In the genomic region with DNA sequence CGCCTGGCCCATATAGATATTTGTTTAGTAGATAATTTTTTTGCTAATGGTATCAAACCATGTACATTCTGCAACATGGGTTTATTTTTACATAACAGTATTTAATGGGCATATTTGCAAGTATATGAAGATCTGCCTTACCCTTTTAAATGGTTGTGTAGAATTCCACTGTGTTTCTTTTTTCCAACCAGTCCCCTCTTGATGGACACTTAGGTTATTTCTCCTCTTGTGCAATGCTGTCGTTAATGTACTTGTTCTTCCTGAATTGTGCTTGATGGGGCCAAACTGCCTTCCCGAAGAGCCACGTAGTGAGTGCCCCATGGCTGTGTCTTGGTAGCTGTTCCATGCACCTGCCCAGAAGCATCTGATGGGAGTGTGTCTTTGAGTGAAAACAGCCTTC, we compare ENCODE assay signal across 19 cellular contexts. TPM values are rescaled to one million over a fixed set of nuclear protein-coding genes. Genes with fewer than 3 reads are reported as not detected.
DNase-seq lines count a peak whose midpoint lies in the region; TF ChIP-seq lines count a peak whose summit lies in the region.
"Had no signal": no experiment of that assay in that cellular context is flagged by ENCODE, and none has a peak within 500 bp of the region (broad histone marks: within the 10 kb centered on the region; RNA-seq: fewer than 3 reads in every experiment).

No MANE protein-coding gene starts in this region.

- H3K36me3 ChIP-seq in esophagus muscularis mucosa = no peaks in the 10 kb centered on the region
- H3K36me3 ChIP-seq in muscle layer of duodenum (ENCODE audit: control insufficient read depth in 1 of 2, insufficient read depth in 2 of 2, low read length in 2 of 2) = no peaks in the 10 kb centered on the region
- H3K36me3 ChIP-seq in stomach smooth muscle (ENCODE audit: control insufficient read depth in 2 of 2, insufficient read depth in 2 of 2, low read length in 2 of 2) = no peaks in the 10 kb centered on the region

- in situ Hi-C loops in GM13977 (cut with MboI; ENCODE audit: low pct_unique_long_range_greater_than_20kb, low sequenced_read_pairs, unreplicated experiment) = no loop called here

- intact Hi-C loops in esophagus muscularis mucosa (cut with DNase I) (loop anchor here (10.0 kb wide), 1 partner anchor 45 kb away; no protein-coding TSS in a partner anchor), MCF 10A (cut with micrococcal nuclease) (no loop called here)

- TF ChIP-seq CTCF in VCaP (conservative IDR thresholded peaks at IDR 0.05) = no peak
- no peak for TF ChIP-seq CTCF in esophagus muscularis mucosa (IDR thresholded peaks at IDR 0.05)
- no peak for TF ChIP-seq CTCF in GM13977 (IDR thresholded peaks at IDR 0.05; ENCODE audit: extremely low read depth, insufficient read depth, missing control alignments)
- no peak for TF ChIP-seq CTCF in MCF 10A (IDR thresholded peaks at IDR 0.05; ENCODE audit: unreplicated experiment)

- no peaks in the 10 kb centered on the region for H3K27me3 Mint-ChIP-seq in MCF 10A (ENCODE audit: insufficient read depth, unreplicated experiment)
- H3K27me3 Mint-ChIP-seq: CD4-positive, alpha-beta T cell had no signal

- BruUV-seq in MCF 10A (replicated peaks; lab: Mats Ljungman, UMichigan) = no TSS peak

- H3K4me3 Mint-ChIP-seq in MCF 10A (ENCODE audit: unreplicated experiment) = no peak overlapping the region
- H3K4me3 Mint-ChIP-seq: CD4-positive, alpha-beta T cell; H9 had no signal

- DNase-seq in esophagus muscularis mucosa (ENCODE audit: extremely low spot score) (no peak), GM13977 (ENCODE audit: low spot score) (no peak), MCF 10A (ENCODE audit: unreplicated experiment) (no peak)
- no peak for DNase-seq in stimulated activated CD4-positive, alpha-beta T cell treated with anti-CD3 and anti-CD28 coated beads, Interleukin-2, amount 100 ng/mL, for 48 hours
- DNase-seq: Caco-2; CD4-positive, alpha-beta T cell; DMS 273 treated with DMSO at 0.1 percent for 48 hours; DMS79 treated with DMSO at 0.1 percent for 48 hours; GM23248; H9; Karpas-422; NCI-H1417 treated with DMSO at 0.1 percent for 48 hours; NCI-H187; NCI-H69; PC-3; RPMI8226 had no signal

- no peaks in the 10 kb centered on the region for H3K9me3 Mint-ChIP-seq in MCF 10A (ENCODE audit: unreplicated experiment)
- H3K9me3 Mint-ChIP-seq: CD4-positive, alpha-beta T cell; H9 had no signal

- no peaks in the 10 kb centered on the region for H3K9me3 ChIP-seq in esophagus muscularis mucosa
- H3K9me3 ChIP-seq in muscle layer of duodenum (ENCODE audit: control insufficient read depth in 1 of 2, low read length in 2 of 2) = no peaks in the 10 kb centered on the region
- no peaks in the 10 kb centered on the region for H3K9me3 ChIP-seq in stomach smooth muscle (ENCODE audit: control insufficient read depth in 2 of 2, low read length in 2 of 2)
- H3K9me3 ChIP-seq: Caco-2 had no signal

- no peak for TF ChIP-seq EP300 in esophagus muscularis mucosa (IDR thresholded peaks at IDR 0.05)

- no peak overlapping the region for H3K27ac Mint-ChIP-seq in MCF 10A (ENCODE audit: low read depth, unreplicated experiment)
- H3K27ac Mint-ChIP-seq: CD4-positive, alpha-beta T cell; H9 had no signal

- H3K27ac ChIP-seq in VCaP = peak overlapping the region; percentile 52; the same call in 1 of the 2 replicates
- H3K27ac ChIP-seq in esophagus muscularis mucosa (replicated peaks in 1 of 4) = peak overlapping the region; percentile 50 to 79 (median 63)
- peak overlapping the region; percentile 23 for H3K27ac ChIP-seq in muscle layer of duodenum (ENCODE audit: low read length)
- peak overlapping the region; percentile 58 for H3K27ac ChIP-seq in stomach smooth muscle (ENCODE audit: low read length)
- H3K27ac ChIP-seq: GM23248 had no signal

- H3K4me1 ChIP-seq in esophagus muscularis mucosa = peaks cover 11 to 22% (median 19%) of the 10 kb centered on the region in 4 donors
- peaks cover 10 to 15% of the 10 kb centered on the region in 2 donors for H3K4me1 ChIP-seq in muscle layer of duodenum (ENCODE audit: control insufficient read depth in 1 of 2, insufficient read depth in 2 of 2, low read length in 2 of 2)
- H3K4me1 ChIP-seq in stomach smooth muscle (ENCODE audit: control insufficient read depth, insufficient read depth, low read length) = peaks cover 20% of the 10 kb centered on the region
- H3K4me1 ChIP-seq: Caco-2 had no signal

- no peaks in the 10 kb centered on the region for H3K4me1 Mint-ChIP-seq in MCF 10A (ENCODE audit: insufficient read depth, unreplicated experiment)

- no peak overlapping the region for H3K9ac ChIP-seq in stomach smooth muscle (ENCODE audit: low read length in 2 of 2)
- H3K9ac ChIP-seq: GM23248 had no signal

- H3K36me3 Mint-ChIP-seq in MCF 10A (ENCODE audit: insufficient read depth, unreplicated experiment) = no peaks in the 10 kb centered on the region

- POLR2A ChIA-PET in MCF 10A (lab: Yijun Ruan, JAX) = no interaction called here

- H3K27me3 ChIP-seq in esophagus muscularis mucosa (no peaks in the 10 kb centered on the region), muscle layer of duodenum (ENCODE audit: low read depth, low read length) (no peaks in the 10 kb centered on the region), stomach smooth muscle (ENCODE audit: control insufficient read depth in 1 of 2, insufficient read depth in 2 of 2, low read length in 2 of 2) (no peaks in the 10 kb centered on the region)

- CTCF ChIA-PET in MCF 10A (lab: Yijun Ruan, JAX) = no interaction called here

- H3K4me3 ChIP-seq in esophagus muscularis mucosa (no peak overlapping the region), muscle layer of duodenum (ENCODE audit: low read depth in 1 of 2, low read length in 2 of 2) (no peak overlapping the region), stomach smooth muscle (ENCODE audit: low read length in 2 of 2) (no peak overlapping the region)
- H3K4me3 ChIP-seq: GM23248 had no signal

- no peak for TF ChIP-seq POLR2A in esophagus muscularis mucosa (IDR thresholded peaks at IDR 0.05; ENCODE audit: low read depth)

- WGBS in esophagus muscularis mucosa = 91% methylated on average over 4 of the region's 4 CpGs

RNA-seq across cellular contexts. Expression of gene EFHD2, which starts 39.4 kb away (rescaled TPM):
- total RNA-seq in esophagus muscularis mucosa = 10 to 100 TPM; 30.3 to 57.4 (median 55.2) TPM
- 45.1 and 48.5 TPM in 2 replicates for total RNA-seq in MCF 10A (2022)
